Comparison of ENCODE assay signal across 10 cellular contexts in genomic region chr10:43225787-43226153, GRCh38. TPM values are rescaled to one million over a fixed set of nuclear protein-coding genes. Genes with fewer than 3 reads are reported as not detected.
DNase-seq lines count a peak whose midpoint lies in the region; ATAC-seq and TF ChIP-seq lines count a peak whose summit lies in the region.
"Had no signal": no experiment of that assay in that cellular context is flagged by ENCODE, and none has a peak within 500 bp of the region (broad histone marks: within the 10 kb centered on the region; RNA-seq: fewer than 3 reads in every experiment).

No MANE protein-coding gene starts in this region.

- DNase-seq in Right ventricle myocardium inferior (ENCODE audit: missing footprints) (peak; percentile 32), heart right ventricle (no peak), mucosa of descending colon (peak in 2 of 3 donors; percentile 14 to 40), upper lobe of right lung (peak; percentile 57), OCI-M2 (lab: John Stamatoyannopoulos, UW; ENCODE audit: unreplicated experiment) (no peak), DMS79 treated with DMSO at 0.1 percent for 48 hours (lab: John Stamatoyannopoulos, UW) (no peak)
- DNase-seq in activated naive CD8-positive, alpha-beta T cell treated with anti-CD3 and anti-CD28 coated beads, Interleukin-2, amount 50 U/mL, for 24 hours, result peak; percentile 62
- DNase-seq: MV-4-11 had no signal

- intact Hi-C loops in Right ventricle myocardium inferior (cut with DNase I), result no loop called here
- intact Hi-C loops in heart right ventricle (cut with DNase I), result no loop called here
- intact Hi-C loops in mucosa of descending colon (cut with DNase I, micrococcal nuclease), result no loop called here
- intact Hi-C loops in upper lobe of right lung (cut with DNase I), result no loop called here

- peaks cover 54% of the 10 kb centered on the region for H3K4me1 Mint-ChIP-seq in activated naive CD8-positive, alpha-beta T cell treated with anti-CD3 and anti-CD28 coated beads, Interleukin-2, amount 50 U/mL, for 24 hours

- H3K9me3 ChIP-seq in heart right ventricle, result no peaks in the 10 kb centered on the region
- no peaks in the 10 kb centered on the region for H3K9me3 ChIP-seq in mucosa of descending colon
- no peaks in the 10 kb centered on the region for H3K9me3 ChIP-seq in upper lobe of right lung
- H3K9me3 ChIP-seq: neutrophil had no signal

- ATAC-seq in Right ventricle myocardium inferior (no peak), heart right ventricle (no peak), mucosa of descending colon (no peak), upper lobe of right lung (no peak), HG03039 (IDR thresholded peaks at IDR 0.05; ENCODE audit: unreplicated experiment) (no peak)
- ATAC-seq in activated naive CD8-positive, alpha-beta T cell treated with anti-CD3 and anti-CD28 coated beads, Interleukin-2, amount 50 U/mL, for 24 hours, result peak; percentile 82

- H3K4me3 Mint-ChIP-seq in activated naive CD8-positive, alpha-beta T cell treated with anti-CD3 and anti-CD28 coated beads, Interleukin-2, amount 50 U/mL, for 24 hours, result no peak overlapping the region

- H3K36me3 Mint-ChIP-seq in activated naive CD8-positive, alpha-beta T cell treated with anti-CD3 and anti-CD28 coated beads, Interleukin-2, amount 50 U/mL, for 24 hours (ENCODE audit: low read depth), result no peaks in the 10 kb centered on the region

- H3K27me3 ChIP-seq in heart right ventricle, result peaks cover 20 to 44% (median 34%) of the 10 kb centered on the region in 7 donors
- peaks cover 26% of the 10 kb centered on the region for H3K27me3 ChIP-seq in upper lobe of right lung

- H3K27ac Mint-ChIP-seq in activated naive CD8-positive, alpha-beta T cell treated with anti-CD3 and anti-CD28 coated beads, Interleukin-2, amount 50 U/mL, for 24 hours, result peak overlapping the region; percentile 12

- peak overlapping the region in 1 of 10 donors; percentile 31 for H3K27ac ChIP-seq in heart right ventricle
- H3K27ac ChIP-seq in upper lobe of right lung, result no peak overlapping the region
- H3K27ac ChIP-seq: neutrophil had no signal

- WGBS in heart right ventricle, 2 donors, result 38 to 51% methylated on average over 11 of the region's 11 CpGs

- peaks cover 0 to 17% (median 7%) of the 10 kb centered on the region in 9 donors for H3K4me1 ChIP-seq in heart right ventricle
- peaks cover 6% of the 10 kb centered on the region for H3K4me1 ChIP-seq in mucosa of descending colon (ENCODE audit: low read depth)
- peaks cover 13% of the 10 kb centered on the region for H3K4me1 ChIP-seq in upper lobe of right lung

- H3K36me3 ChIP-seq in heart right ventricle, result no peaks in the 10 kb centered on the region
- no peaks in the 10 kb centered on the region for H3K36me3 ChIP-seq in mucosa of descending colon (ENCODE audit: low read depth)
- no peaks in the 10 kb centered on the region for H3K36me3 ChIP-seq in upper lobe of right lung
- H3K36me3 ChIP-seq: neutrophil had no signal

- TF ChIP-seq CTCF in heart right ventricle (IDR thresholded peaks at IDR 0.05) (no peak), mucosa of descending colon (IDR thresholded peaks at IDR 0.05) (no peak), upper lobe of right lung (IDR thresholded peaks at IDR 0.05) (no peak)

- H3K4me3 ChIP-seq in heart right ventricle, result no peak overlapping the region
- H3K4me3 ChIP-seq in mucosa of descending colon, result no peak overlapping the region
- no peak overlapping the region for H3K4me3 ChIP-seq in upper lobe of right lung

- H3K27me3 Mint-ChIP-seq in activated naive CD8-positive, alpha-beta T cell treated with anti-CD3 and anti-CD28 coated beads, Interleukin-2, amount 50 U/mL, for 24 hours, result peaks cover 24% of the 10 kb centered on the region

- no peaks in the 10 kb centered on the region for H3K9me3 Mint-ChIP-seq in activated naive CD8-positive, alpha-beta T cell treated with anti-CD3 and anti-CD28 coated beads, Interleukin-2, amount 50 U/mL, for 24 hours

RNA-seq across cellular contexts. Expression of gene RASGEF1A, which starts 41.1 kb away (rescaled TPM):
- 1.4 TPM for total RNA-seq in Right ventricle myocardium inferior
- total RNA-seq in heart right ventricle, result 1 to 10 TPM in 7 of 10 donors, under 1 TPM in 3; 0.63 to 2.4 (median 1.4) TPM
- polyA plus RNA-seq in heart right ventricle, result under 1 TPM; 0.16 to 0.44 TPM
- 1 to 10 TPM in 1 of 3 donors, under 1 TPM in 2; 0.43 to 1.2 (median 0.58) TPM for total RNA-seq in mucosa of descending colon
- total RNA-seq in upper lobe of right lung, result 2.6 TPM

Comparison
In these comparisons a context has a peak if more than half of its experiments do, and no peak if none do; other contexts are left out.
1. DNase-seq: peak in Right ventricle myocardium inferior (single experiment), activated naive CD8-positive, alpha-beta T cell treated with anti-CD3 and anti-CD28 coated beads, Interleukin-2, amount 50 U/mL, for 24 hours (single experiment), mucosa of descending colon (2 of 3) and upper lobe of right lung (single experiment); none in heart right ventricle (0 of 2), OCI-M2 (single experiment) and DMS79 treated with DMSO at 0.1 percent for 48 hours (single experiment).